ENCODE assay signal across 8 cellular contexts in genomic region chr14:28754209-28754985, GRCh38. TPM values are rescaled to one million over a fixed set of nuclear protein-coding genes. Genes with fewer than 3 reads are reported as not detected.
DNase-seq lines count a peak whose midpoint lies in the region; ATAC-seq and TF ChIP-seq lines count a peak whose summit lies in the region.

No MANE protein-coding gene starts in this region.

- H3K4me1 ChIP-seq in body of pancreas (peaks cover 6% of the 10 kb centered on the region), lower lobe of right lung (no peaks in the 10 kb centered on the region)

- H3K36me3 ChIP-seq in body of pancreas (replicated peaks in 1 of 2; ENCODE audit: insufficient read depth in 1 of 2, low read depth in 2 of 2) (no peaks in the 10 kb centered on the region), lower lobe of right lung (no peaks in the 10 kb centered on the region)

- 6 to 8% methylated on average over 9 of the region's 9 CpGs for WGBS in body of pancreas, 2 donors

- H3K27me3 ChIP-seq in body of pancreas (peaks cover 0 to 45% of the 10 kb centered on the region in 2 donors), lower lobe of right lung (ENCODE audit: low read depth) (peaks cover 63% of the 10 kb centered on the region)

- no peak for TF ChIP-seq POLR2A in body of pancreas (IDR thresholded peaks at IDR 0.05)

- H3K27ac ChIP-seq in body of pancreas (no peak overlapping the region), lower lobe of right lung (no peak overlapping the region)

- ATAC-seq in GM18858 (IDR thresholded peaks at IDR 0.05; ENCODE audit: unreplicated experiment) (peak; percentile 51), body of pancreas (no peak), lower lobe of right lung (peak in 1 of 2 donors; percentile 66), HG03460 (IDR thresholded peaks at IDR 0.05; ENCODE audit: unreplicated experiment) (no peak), HG02798 (IDR thresholded peaks at IDR 0.05; ENCODE audit: poor library complexity, unreplicated experiment) (no peak)

- TF ChIP-seq CTCF in body of pancreas (IDR thresholded peaks at IDR 0.05) (peak; percentile 48 to 66 (median 63)), lower lobe of right lung (IDR thresholded peaks at IDR 0.05) (peak; percentile 66)

- H3K9me3 ChIP-seq in body of pancreas (no peaks in the 10 kb centered on the region), lower lobe of right lung (no peaks in the 10 kb centered on the region)

- H3K4me3 ChIP-seq in body of pancreas = no peak overlapping the region
- H3K4me3 ChIP-seq in lower lobe of right lung = no peak overlapping the region

- DNase-seq in Ammon's horn (ENCODE audit: low spot score) = peak; percentile 80
- DNase-seq in NCI-H187 treated with DMSO at 0.1 percent for 48 hours (lab: John Stamatoyannopoulos, UW) = peak; percentile 63
- peak; percentile 32 to 59 (median 50) for DNase-seq in body of pancreas
- DNase-seq in lower lobe of right lung = no peak
- DNase-seq in OCI-M2 (lab: John Stamatoyannopoulos, UW; ENCODE audit: unreplicated experiment) = no peak

- intact Hi-C loops in body of pancreas (cut with DNase I) (no loop called here), lower lobe of right lung (cut with DNase I) (loop anchor here (10.0 kb wide), 1 partner anchor 780 kb away; no protein-coding TSS in a partner anchor)

RNA-seq across cellular contexts. Expression of gene FOXG1, which starts 12.2 kb away (rescaled TPM):
- total RNA-seq in body of pancreas = not detected
- not detected for total RNA-seq in lower lobe of right lung

Comparison
In these comparisons a context has a peak if more than half of its experiments do, and no peak if none do; other contexts are left out.
1. DNase-seq: peak in Ammon's horn (single experiment), NCI-H187 treated with DMSO at 0.1 percent for 48 hours (single experiment) and body of pancreas (4 of 4); none in lower lobe of right lung (single experiment) and OCI-M2 (single experiment).